8 cellular contexts compared by ENCODE assay signal in genomic region chr16:15650019-15650697, GRCh38. TPM values are rescaled to one million over a fixed set of nuclear protein-coding genes. Genes with fewer than 3 reads are reported as not detected.
DNase-seq lines count a peak whose midpoint lies in the region; ATAC-seq and TF ChIP-seq lines count a peak whose summit lies in the region.

NDE1 (plus strand) TSS chr16:15650245; CDS start chr16:15664779, 14,534 bp downstream.

- H3K4me1 ChIP-seq in body of pancreas (peaks cover 14% of the 10 kb centered on the region), gastrocnemius medialis (peaks cover 5 to 13% of the 10 kb centered on the region in 2 donors)

- DNase-seq in NCI-H2081 (lab: John Stamatoyannopoulos, UW) = peak; percentile 85 to 89
- no peak for DNase-seq in NCI-H2081 treated with DMSO at 0.1 percent for 48 hours (lab: John Stamatoyannopoulos, UW)
- peak; percentile 57 for DNase-seq in NCI-H2107 treated with DMSO at 0.1 percent for 48 hours (lab: John Stamatoyannopoulos, UW; ENCODE audit: unreplicated experiment)
- peak; percentile 91 for DNase-seq in UCSD-AML1 (lab: John Stamatoyannopoulos, UW; ENCODE audit: unreplicated experiment)
- peak; percentile 90 to 94 (median 92) for DNase-seq in body of pancreas
- peak; percentile 88 for DNase-seq in gastrocnemius medialis

- H3K4me3 ChIP-seq in body of pancreas (peak within 1 kb of the TSS; percentile 44 to 78), iPS-11a (ENCODE audit: low read depth, low read length) (peak within 1 kb of the TSS; percentile 89), gastrocnemius medialis (peak within 1 kb of the TSS; percentile 69 to 98 (median 80))

- 1 to 3% methylated on average over 11 to 48 of the region's 71 CpGs for WGBS in body of pancreas, 2 donors

- intact Hi-C loops in body of pancreas (cut with DNase I) (no loop called here), gastrocnemius medialis (cut with DNase I; ENCODE audit: low total_unique reads) (loop anchor here (2.0 to 5.0 kb wide), 3 partner anchors 23 to 128 kb away; no protein-coding TSS in a partner anchor)

- TF ChIP-seq CTCF in body of pancreas (IDR thresholded peaks at IDR 0.05) = no peak
- peak in 1 of 5 experiments; percentile 18 for TF ChIP-seq CTCF in gastrocnemius medialis (IDR thresholded peaks at IDR 0.05 in 4 of 5, conservative IDR thresholded peaks at IDR 0.05 in 1 of 5)

- H3K27me3 ChIP-seq in body of pancreas (no peaks in the 10 kb centered on the region), gastrocnemius medialis (no peaks in the 10 kb centered on the region)

- no peaks in the 10 kb centered on the region for H3K9me3 ChIP-seq in body of pancreas
- no peaks in the 10 kb centered on the region for H3K9me3 ChIP-seq in gastrocnemius medialis

- TF ChIP-seq POLR2A in body of pancreas (IDR thresholded peaks at IDR 0.05) (peak; percentile 20 to 48 (median 38)), gastrocnemius medialis (IDR thresholded peaks at IDR 0.05) (peak; percentile 68 to 73)

- H3K27ac ChIP-seq in body of pancreas (peak within 1 kb of the TSS; percentile 44 to 85 (median 74)), gastrocnemius medialis (peak within 1 kb of the TSS; percentile 81 to 95 (median 85))

- ATAC-seq in HG02970 (IDR thresholded peaks at IDR 0.05; ENCODE audit: low FRiP score, unreplicated experiment) (peak; percentile 70), body of pancreas (peak; percentile 100), gastrocnemius medialis (peak; percentile 97 to 98)

- H3K36me3 ChIP-seq in body of pancreas (replicated peaks in 1 of 2; ENCODE audit: insufficient read depth in 1 of 2, low read depth in 2 of 2) (no peaks in the 10 kb centered on the region), gastrocnemius medialis (no peaks in the 10 kb centered on the region)

- in situ Hi-C loops in gastrocnemius medialis (cut with MboI; ENCODE audit: low sequenced_read_pairs in 4 of 4) = no loop called here

RNA-seq across cellular contexts. Expression of gene NDE1, which starts in this region (rescaled TPM):
- 10 to 100 TPM; 11.2 to 37.9 TPM for total RNA-seq in body of pancreas
- 10 to 100 TPM in 2 of 4 donors, 1 to 10 TPM in 2; 4.0 to 26.2 (median 11.9) TPM for total RNA-seq in gastrocnemius medialis
